19 cellular contexts compared by ENCODE assay signal in the genomic region with DNA sequence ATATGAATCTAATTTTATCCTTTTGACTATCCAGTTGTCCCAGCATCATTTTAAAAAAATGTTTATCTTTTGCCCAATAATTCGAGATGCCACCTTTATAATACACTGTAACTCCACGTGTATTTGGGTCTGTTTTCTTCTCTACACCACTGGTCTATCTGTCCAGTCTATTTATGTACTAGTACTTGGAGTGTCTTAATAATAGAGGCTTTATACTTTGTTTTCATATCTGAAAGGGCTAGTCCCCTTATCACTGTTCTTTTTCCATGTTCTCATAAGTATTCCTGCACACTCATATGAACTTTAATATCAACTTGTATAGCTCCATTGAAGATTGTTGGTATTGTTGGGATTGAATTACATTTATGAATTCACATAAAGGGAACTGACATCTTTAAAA.
"Had no signal": no experiment of that assay in that cellular context is flagged by ENCODE, and none has a peak within 500 bp of the region (broad histone marks: within the 10 kb centered on the region; RNA-seq: fewer than 3 reads in every experiment).

No MANE protein-coding gene starts in this region.

- H3K4me3 ChIP-seq: coronary artery, dorsolateral prefrontal cortex, esophagus muscularis mucosa, gastroesophageal sphincter, hepatocyte, left lung, lower lobe of right lung, mucosa of descending colon had no signal

- ATAC-seq: foreskin keratinocyte, gastroesophageal sphincter, left lung, lower lobe of right lung, mucosa of descending colon had no signal

- H3K9me3 ChIP-seq: esophagus muscularis mucosa had no signal

- H3K27ac ChIP-seq: coronary artery, dorsolateral prefrontal cortex, esophagus muscularis mucosa, foreskin keratinocyte, gastroesophageal sphincter, hepatocyte, left lung, lower lobe of right lung had no signal

- H3K4me1 ChIP-seq: gastroesophageal sphincter, left lung, lower lobe of right lung had no signal

- H3K27me3 ChIP-seq: esophagus muscularis mucosa, gastroesophageal sphincter, hepatocyte, left lung had no signal

- H3K36me3 ChIP-seq: esophagus muscularis mucosa, gastroesophageal sphincter, left lung, lower lobe of right lung had no signal

- DNase-seq: dermis blood vessel endothelial cell; dorsolateral prefrontal cortex; effector CD4-positive, alpha-beta T cell; effector memory CD4-positive, alpha-beta T cell; foreskin keratinocyte; hypothalamus; immature natural killer cell; islet precursor cell; kidney; kidney glomerular epithelial cell; left lung; lower lobe of right lung; mesenchymal stem cell; mucosa of descending colon; naive B cell had no signal
